ENCODE assay signal across 8 cellular contexts in the genomic region with DNA sequence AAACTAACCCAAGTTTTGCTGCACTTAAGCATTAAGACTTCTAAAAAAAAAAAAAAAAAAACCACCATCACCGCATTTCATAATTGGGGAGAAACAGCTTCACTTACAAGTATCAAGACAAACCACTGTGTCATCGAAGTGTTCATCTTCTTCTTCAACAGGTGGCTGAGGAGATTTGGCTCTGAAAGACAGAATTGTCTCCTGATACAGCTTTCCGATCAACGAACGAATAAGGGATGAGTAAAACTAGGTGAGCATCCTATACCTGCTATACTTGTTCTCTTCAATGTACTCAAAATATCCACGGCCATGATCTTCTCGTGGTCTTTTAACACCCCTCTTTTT. TPM values are rescaled to one million over a fixed set of nuclear protein-coding genes. Genes with fewer than 3 reads are reported as not detected.
A peak's percentile ranks its signal among the peaks of the same experiment; 100 is the strongest.
DNase-seq lines count a peak whose midpoint lies in the region; ATAC-seq and TF ChIP-seq lines count a peak whose summit lies in the region.

No MANE protein-coding gene starts in this region.

- no peak for DNase-seq in body of pancreas
- DNase-seq in mesendoderm = no peak
- no peak for DNase-seq in NCI-H1092 treated with DMSO at 0.1 percent for 48 hours (lab: John Stamatoyannopoulos, UW)
- no peak for DNase-seq in 8988T
- no peak for DNase-seq in GM19240 (ENCODE audit: insufficient read length, low spot score)

- peak overlapping the region; percentile 81 for H3K4me2 ChIP-seq in mesendoderm (ENCODE audit: low read length)

- ATAC-seq in body of pancreas (no peak), GM21528 (IDR thresholded peaks at IDR 0.05; ENCODE audit: low FRiP score, unreplicated experiment) (no peak)

- H3K27ac ChIP-seq in C4-2B (peak overlapping the region; percentile 100), KOPT-K1 (ENCODE audit: low read depth, low read length, poor library complexity, severe bottlenecking) (peak overlapping the region; percentile 99), body of pancreas (peak overlapping the region; percentile 97 to 100 (median 100)), mesendoderm (ENCODE audit: low read depth, low read length) (peak overlapping the region; percentile 77)

- TF ChIP-seq CTCF in C4-2B (conservative IDR thresholded peaks at IDR 0.05) (no peak), body of pancreas (IDR thresholded peaks at IDR 0.05) (no peak)

- H3K79me2 ChIP-seq in mesendoderm (ENCODE audit: control insufficient read depth, insufficient read depth, low read length) = peaks cover 62% of the 10 kb centered on the region

- H3K27me3 ChIP-seq in body of pancreas = no peaks in the 10 kb centered on the region
- H3K27me3 ChIP-seq in mesendoderm (ENCODE audit: insufficient read depth, low read length, poor library complexity) = no peaks in the 10 kb centered on the region

- peak overlapping the region; percentile 96 for H3K9ac ChIP-seq in mesendoderm (ENCODE audit: low read length)

- H3K4me1 ChIP-seq in body of pancreas = peaks cover 55% of the 10 kb centered on the region
- H3K4me1 ChIP-seq in mesendoderm (ENCODE audit: control insufficient read depth, low read depth, low read length) = no peaks in the 10 kb centered on the region

- H3K18ac ChIP-seq in mesendoderm (ENCODE audit: low read length) = no peak overlapping the region

- H2BK5ac ChIP-seq in mesendoderm (ENCODE audit: low read length) = no peak overlapping the region

- no peak overlapping the region for H4K5ac ChIP-seq in mesendoderm (ENCODE audit: low read length)

- no peak overlapping the region for H3K23ac ChIP-seq in mesendoderm (ENCODE audit: low read length)

- H3K4ac ChIP-seq in mesendoderm (ENCODE audit: low read depth, low read length) = peak overlapping the region; percentile 77

- H3K36me3 ChIP-seq in KOPT-K1 (ENCODE audit: insufficient read depth, low read length) (peaks cover 61% of the 10 kb centered on the region), body of pancreas (replicated peaks in 1 of 2; ENCODE audit: insufficient read depth in 1 of 2, low read depth in 2 of 2) (peaks cover 6 to 23% of the 10 kb centered on the region in 2 donors), mesendoderm (ENCODE audit: control insufficient read depth, insufficient read depth, low read length) (peaks cover 12% of the 10 kb centered on the region)

- peak overlapping the region; percentile 46 to 47 for H3K4me3 ChIP-seq in body of pancreas
- peak overlapping the region; percentile 97 for H3K4me3 ChIP-seq in mesendoderm (ENCODE audit: low read length)

- peak overlapping the region; percentile 89 for H3K56ac ChIP-seq in mesendoderm (ENCODE audit: low read length)

- WGBS in body of pancreas, 2 donors = 1% methylated on average over 7 of the region's 7 CpGs
- no CpG with 5 or more reads among the region's 7 CpGs for WGBS in mesendoderm (ENCODE audit: extremely low coverage, insufficient coverage, low lambda C conversion rate)

- no peak for TF ChIP-seq POLR2A in body of pancreas (IDR thresholded peaks at IDR 0.05)

- H2BK120ac ChIP-seq in mesendoderm (ENCODE audit: low read depth, low read length) = no peak overlapping the region

- no peaks in the 10 kb centered on the region for H3K9me3 ChIP-seq in KOPT-K1 (ENCODE audit: insufficient read depth, low read length, poor library complexity, severe bottlenecking)
- no peaks in the 10 kb centered on the region for H3K9me3 ChIP-seq in body of pancreas

- no peak overlapping the region for H4K8ac ChIP-seq in mesendoderm (ENCODE audit: low read depth, low read length)

- no peak overlapping the region for H2BK15ac ChIP-seq in mesendoderm (replicated peaks; ENCODE audit: low read depth)

- H3K79me1 ChIP-seq in mesendoderm (ENCODE audit: low read length) = peaks cover 2% of the 10 kb centered on the region

- intact Hi-C loops in body of pancreas (cut with DNase I) = no loop called here

- H2AK5ac ChIP-seq in mesendoderm (ENCODE audit: low read length) = peak overlapping the region; percentile 37

RNA-seq across cellular contexts. Expression of a gene that starts 2.0 kb away (rescaled TPM):
- total RNA-seq in body of pancreas = 100 to 1,000 TPM; 201 to 294 TPM
- 569 TPM for polyA plus RNA-seq in mesendoderm (2013, experiment 1 of 2)
- polyA plus RNA-seq in mesendoderm (2013, experiment 2 of 2) = 555 TPM

RNA-seq across cellular contexts. Expression of a gene that starts 26.9 kb away (rescaled TPM):
- 10 to 100 TPM; 13.2 to 35.3 TPM for total RNA-seq in body of pancreas
- 62.4 TPM for polyA plus RNA-seq in mesendoderm (2013, experiment 1 of 2)
- 64.0 TPM for polyA plus RNA-seq in mesendoderm (2013, experiment 2 of 2)
